In the genomic region with DNA sequence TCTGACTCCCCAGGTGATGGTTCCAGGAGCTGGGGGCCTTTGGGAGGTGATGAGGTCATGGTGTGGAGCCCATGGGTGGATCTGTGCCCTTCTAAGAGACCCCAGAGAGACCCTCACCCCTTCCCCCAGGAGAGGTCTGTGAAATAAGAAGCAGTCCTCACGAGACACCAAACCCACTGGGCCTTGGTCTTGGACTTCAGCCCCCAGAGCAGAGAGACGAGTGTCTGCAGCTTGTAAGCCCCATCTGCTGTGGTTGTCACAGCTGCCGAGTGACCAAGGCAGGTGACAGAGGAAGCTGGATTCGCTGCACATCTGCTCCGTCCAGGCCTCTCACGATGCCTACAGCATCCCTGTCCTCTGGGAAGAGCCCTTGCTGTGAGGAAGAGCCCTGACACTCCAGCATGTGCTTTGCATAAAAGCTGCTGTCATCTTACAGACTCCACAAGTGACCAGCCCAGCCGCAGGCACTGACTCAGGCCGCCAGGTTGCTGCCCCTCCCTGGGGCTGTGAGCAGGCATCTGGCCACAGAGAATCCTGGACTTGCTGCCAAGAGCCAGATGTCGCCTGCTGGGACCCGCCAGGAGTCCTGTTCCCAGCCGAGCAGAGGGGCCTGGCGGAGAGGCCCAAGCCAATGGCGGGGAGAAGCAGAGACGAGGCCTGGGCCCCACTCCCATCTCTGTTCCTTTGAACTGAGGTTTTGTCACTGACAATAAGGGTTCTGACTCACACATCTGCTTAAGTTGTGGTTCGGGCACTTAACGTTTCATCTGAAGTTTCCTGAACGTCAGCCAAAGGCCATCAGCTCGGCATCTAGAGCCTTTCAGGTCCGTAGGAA, we compare ENCODE assay signal across 8 cellular contexts.
DNase-seq lines count a peak whose midpoint lies in the region; ATAC-seq and TF ChIP-seq lines count a peak whose summit lies in the region.

No MANE protein-coding gene starts in this region.

- no peak overlapping the region for H3K27ac ChIP-seq in CD4-positive, alpha-beta T cell (ENCODE audit: low read depth, low read length)
- peak overlapping the region; percentile 46 for H3K27ac ChIP-seq in muscle layer of colon (ENCODE audit: low read depth, low read length)

- H3K27ac Mint-ChIP-seq in CD4-positive, alpha-beta T cell = no peak overlapping the region

- ATAC-seq in CD4-positive, alpha-beta T cell (ENCODE audit: poor library complexity) = peak; percentile 26
- ATAC-seq in HG03097 (IDR thresholded peaks at IDR 0.05; ENCODE audit: low FRiP score, unreplicated experiment) = no peak
- ATAC-seq in GM18868 (IDR thresholded peaks at IDR 0.05; ENCODE audit: unreplicated experiment) = no peak

- peaks cover 21% of the 10 kb centered on the region for H3K27me3 Mint-ChIP-seq in CD4-positive, alpha-beta T cell

- H3K4me1 ChIP-seq in muscle layer of colon (ENCODE audit: insufficient read depth, low read length) = peaks cover 21% of the 10 kb centered on the region

- DNase-seq in CD4-positive, alpha-beta T cell = peak in 1 of 10 experiments; percentile 31
- DNase-seq in LoVo (ENCODE audit: low spot score) (peak; percentile 67), cardiac fibroblast (ENCODE audit: low read depth in 2 of 2) (peak; percentile 69 to 87), NCI-H2107 (lab: John Stamatoyannopoulos, UW) (no peak)
- no peak for DNase-seq in central memory CD4-positive, alpha-beta T cell

- POLR2A ChIA-PET in CD4-positive, alpha-beta T cell (lab: Charles Lee) = no interaction called here

- H3K27me3 ChIP-seq in CD4-positive, alpha-beta T cell (ENCODE audit: control insufficient read depth, insufficient read depth, low read length) = no peaks in the 10 kb centered on the region
- H3K27me3 ChIP-seq in muscle layer of colon (ENCODE audit: control insufficient read depth in 1 of 2, insufficient read depth in 2 of 2, low read length in 2 of 2) = peaks cover 0 to 6% of the 10 kb centered on the region in 2 donors

- H3K9me3 Mint-ChIP-seq in CD4-positive, alpha-beta T cell = no peaks in the 10 kb centered on the region

- CTCF ChIA-PET in CD4-positive, alpha-beta T cell (lab: Charles Lee) = no interaction called here

- H3K4me3 Mint-ChIP-seq in CD4-positive, alpha-beta T cell = no peak overlapping the region

- no peak for TF ChIP-seq CTCF in CD4-positive, alpha-beta T cell (IDR thresholded peaks at IDR 0.05)
- peak; percentile 7 for TF ChIP-seq CTCF in cardiac fibroblast (IDR thresholded peaks at IDR 0.05; ENCODE audit: low read depth, low read length)

- H3K36me3 ChIP-seq in muscle layer of colon (ENCODE audit: insufficient read depth, low read length) = no peaks in the 10 kb centered on the region

- H3K36me3 Mint-ChIP-seq in CD4-positive, alpha-beta T cell (ENCODE audit: low read depth) = no peaks in the 10 kb centered on the region

- H3K4me1 Mint-ChIP-seq in CD4-positive, alpha-beta T cell (ENCODE audit: low read depth) = no peaks in the 10 kb centered on the region

- no peak overlapping the region for H3K9ac ChIP-seq in muscle layer of colon (ENCODE audit: low read length)

- intact Hi-C loops in CD4-positive, alpha-beta T cell (cut with DNase I, micrococcal nuclease) = no loop called here

- H3K4me3 ChIP-seq in cardiac fibroblast (replicated peaks in 1 of 2; ENCODE audit: low read depth in 2 of 2, low read length in 2 of 2) (no peak overlapping the region), muscle layer of colon (ENCODE audit: low read depth in 1 of 2, low read length in 2 of 2) (no peak overlapping the region)

- no peaks in the 10 kb centered on the region for H3K9me3 ChIP-seq in CD4-positive, alpha-beta T cell (ENCODE audit: control insufficient read depth, low read length)
- no peaks in the 10 kb centered on the region for H3K9me3 ChIP-seq in muscle layer of colon (ENCODE audit: low read length)

Comparison
In these comparisons a context has a peak if more than half of its experiments do, and no peak if none do; other contexts are left out.
1. DNase-seq: peak in LoVo (single experiment) and cardiac fibroblast (2 of 2); none in NCI-H2107 (single experiment) and central memory CD4-positive, alpha-beta T cell (single experiment).